In genomic region chr5:5421149-5421960, GRCh38 we compare ENCODE assay signal across 8 cellular contexts. TPM values are rescaled to one million over a fixed set of nuclear protein-coding genes. Genes with fewer than 3 reads are reported as not detected.
DNase-seq lines count a peak whose midpoint lies in the region; ATAC-seq and TF ChIP-seq lines count a peak whose summit lies in the region.

No MANE protein-coding gene starts in this region.

- peaks cover 26% of the 10 kb centered on the region for H4K20me1 ChIP-seq in PC-3 (ENCODE audit: low read length)

- H3K36me3 ChIP-seq in HAP-1 (replicated peaks) (peaks cover 3% of the 10 kb centered on the region; the same call in 1 of the 2 replicates), PC-3 (ENCODE audit: low read depth, low read length) (no peaks in the 10 kb centered on the region), body of pancreas (replicated peaks in 1 of 2; ENCODE audit: insufficient read depth in 1 of 2, low read depth in 2 of 2) (no peaks in the 10 kb centered on the region), right lobe of liver (no peaks in the 10 kb centered on the region), testis (ENCODE audit: low read depth, missing control alignments) (no peaks in the 10 kb centered on the region)

- intact Hi-C loops in PC-3 (cut with micrococcal nuclease) (loop anchor here (5.0 to 10.0 kb wide), 2 partner anchors 84 to 147 kb away; no protein-coding TSS in a partner anchor), body of pancreas (cut with DNase I) (no loop called here), right lobe of liver (cut with DNase I) (no loop called here), testis (cut with DNase I; ENCODE audit: low total_unique reads) (no loop called here)

- H3F3A ChIP-seq in PC-3 (ENCODE audit: low read length, unreplicated experiment): no peaks in the 10 kb centered on the region

- peak; percentile 37 for DNase-seq in ELF-1 (ENCODE audit: low read depth, low spot score)
- DNase-seq in HAP-1 (ENCODE audit: low spot score in 2 of 2): peak in 1 of 2 experiments; percentile 20
- DNase-seq in PC-3: no peak
- peak in 1 of 4 donors; percentile 14 for DNase-seq in body of pancreas
- no peak for DNase-seq in right lobe of liver
- DNase-seq in testis: no peak
- DNase-seq in kidney tubule cell (ENCODE audit: low spot score): no peak

- H3K4me2 ChIP-seq in PC-3 (ENCODE audit: low read length): peak overlapping the region; percentile 100

- H3K9me2 ChIP-seq in PC-3 (replicated peaks; ENCODE audit: low read length): no peaks in the 10 kb centered on the region

- CTCF ChIA-PET in PC-3 (lab: Charles Lee): no interaction called here

- no peaks in the 10 kb centered on the region for H3K27me3 ChIP-seq in HAP-1 (ENCODE audit: low read depth)
- H3K27me3 ChIP-seq in PC-3 (ENCODE audit: low read length): no peaks in the 10 kb centered on the region
- H3K27me3 ChIP-seq in body of pancreas: no peaks in the 10 kb centered on the region
- H3K27me3 ChIP-seq in right lobe of liver: no peaks in the 10 kb centered on the region
- H3K27me3 ChIP-seq in testis: no peaks in the 10 kb centered on the region

- TF ChIP-seq POLR2A in body of pancreas (IDR thresholded peaks at IDR 0.05) (no peak), right lobe of liver (IDR thresholded peaks at IDR 0.05) (no peak), testis (IDR thresholded peaks at IDR 0.05) (no peak)

- H3K9ac ChIP-seq in PC-3 (ENCODE audit: low read length): peak overlapping the region; percentile 89

- H3K4me1 ChIP-seq in HAP-1 (peaks cover 15% of the 10 kb centered on the region), PC-3 (ENCODE audit: insufficient read depth, low read length) (peaks cover 35% of the 10 kb centered on the region), body of pancreas (peaks cover 46% of the 10 kb centered on the region), right lobe of liver (peaks cover 0 to 26% (median 10%) of the 10 kb centered on the region in 4 donors), testis (peaks cover 27% of the 10 kb centered on the region)

- in situ Hi-C loops in HAP-1 (cut with MboI; ENCODE audit: low sequenced_read_pairs): loop anchor here (10.0 kb wide), 2 partner anchors 277 to 547 kb away; partner anchors contain the start of gene ADAMTS16

- H3K27ac ChIP-seq in PC-3 (ENCODE audit: low read length): peak overlapping the region; percentile 88
- H3K27ac ChIP-seq in body of pancreas: peak overlapping the region; percentile 97 to 99 (median 98)
- peak overlapping the region; percentile 89 to 99 (median 99) for H3K27ac ChIP-seq in right lobe of liver
- H3K27ac ChIP-seq in testis: peak overlapping the region; percentile 92 to 99

- POLR2A ChIA-PET in PC-3 (lab: Charles Lee; ENCODE audit: unreplicated experiment): no interaction called here

- 4 to 5% methylated on average over 24 of the region's 24 CpGs for WGBS in body of pancreas, 2 donors
- WGBS in right lobe of liver (ENCODE audit: insufficient coverage, low coverage, low lambda C conversion rate, missing lambda C conversion rate): 18% methylated on average over 24 of the region's 24 CpGs
- WGBS in testis, 2 donors: 14 to 18% methylated on average over 24 of the region's 24 CpGs

- ATAC-seq in PC-3 (no peak), body of pancreas (no peak), right lobe of liver (no peak), GM18519 (IDR thresholded peaks at IDR 0.05; ENCODE audit: low FRiP score, unreplicated experiment) (no peak)

- TF ChIP-seq CTCF in PC-3 (conservative IDR thresholded peaks at IDR 0.05; ENCODE audit: low read depth, low read length): no peak
- no peak for TF ChIP-seq CTCF in body of pancreas (IDR thresholded peaks at IDR 0.05)
- TF ChIP-seq CTCF in right lobe of liver (IDR thresholded peaks at IDR 0.05): no peak
- no peak for TF ChIP-seq CTCF in testis (IDR thresholded peaks at IDR 0.05)

- H3K4me3 ChIP-seq in HAP-1 (peak overlapping the region; percentile 64), PC-3 (ENCODE audit: low read length) (peak overlapping the region; percentile 98), body of pancreas (peak overlapping the region; percentile 15 to 85), right lobe of liver (peak overlapping the region; percentile 92 to 95 (median 93)), testis (peak overlapping the region; percentile 85 to 99)

- H3K79me2 ChIP-seq in PC-3 (ENCODE audit: low read length): peaks cover 38% of the 10 kb centered on the region

- peak overlapping the region; percentile 87 for H2AFZ ChIP-seq in PC-3 (ENCODE audit: low read length)

- BruUV-seq in PC-3 (replicated peaks; lab: Mats Ljungman, UMichigan): TSS peak; percentile 79

- no peaks in the 10 kb centered on the region for H3K9me3 ChIP-seq in HAP-1
- H3K9me3 ChIP-seq in PC-3 (ENCODE audit: low read length): no peaks in the 10 kb centered on the region
- no peaks in the 10 kb centered on the region for H3K9me3 ChIP-seq in body of pancreas
- no peaks in the 10 kb centered on the region for H3K9me3 ChIP-seq in right lobe of liver
- no peaks in the 10 kb centered on the region for H3K9me3 ChIP-seq in testis

RNA-seq across cellular contexts. Expression of gene ICE1, which starts 1.1 kb away (rescaled TPM):
- 21.9 and 23.8 TPM in 2 replicates for total RNA-seq in PC-3 (2014; rRNA removed)
- 10 to 100 TPM; 13.5 to 15.6 TPM for total RNA-seq in body of pancreas
- 10 to 100 TPM in 4 of 6 experiments, 1 to 10 TPM in 2; 8.2 to 10.7 (median 10.4) TPM for total RNA-seq in right lobe of liver
- total RNA-seq in testis: 10 to 100 TPM; 34.5 to 35.6 TPM
- 13.8 TPM for polyA plus RNA-seq in testis (ENCODE audit: insufficient read depth, low read depth, low replicate concordance)
